ENCODE assay signal across 17 cellular contexts in genomic region chr14:98444077-98444476, GRCh38.
DNase-seq lines count a peak whose midpoint lies in the region; ATAC-seq lines count a peak whose summit lies in the region.
"Had no signal": no experiment of that assay in that cellular context is flagged by ENCODE, and none has a peak within 500 bp of the region (broad histone marks: within the 10 kb centered on the region; RNA-seq: fewer than 3 reads in every experiment).

No MANE protein-coding gene starts in this region.

- H3K27ac Mint-ChIP-seq in naive thymus-derived CD4-positive, alpha-beta T cell: peak overlapping the region in 6 of 9 donors; percentile 70 to 100 (median 100)
- H3K27ac Mint-ChIP-seq: WTC11 had no signal

- H3K36me3 Mint-ChIP-seq in naive thymus-derived CD4-positive, alpha-beta T cell: peaks cover 11 to 19% (median 13%) of the 10 kb centered on the region in 5 donors
- H3K36me3 Mint-ChIP-seq: WTC11 had no signal

- intact Hi-C loops in naive thymus-derived CD4-positive, alpha-beta T cell (cut with micrococcal nuclease): loop anchor here in 1 of 2 donors (1.0 to 5.0 kb wide), 4 partner anchors 249 to 829 kb away; partner anchors contain the start of gene BCL11B

- H3K27me3 Mint-ChIP-seq in naive thymus-derived CD4-positive, alpha-beta T cell: no peaks in the 10 kb centered on the region

- CTCF ChIA-PET in naive thymus-derived CD4-positive, alpha-beta T cell (lab: Charles Lee): no interaction called here

- DNase-seq in stimulated activated CD4-positive, alpha-beta T cell treated with anti-CD3 and anti-CD28 coated beads, Interleukin-2, amount 100 ng/mL, for 4 hours (ENCODE audit: low read depth): peak; percentile 2
- DNase-seq in stimulated activated CD4-positive, alpha-beta T cell treated with anti-CD3 and anti-CD28 coated beads, Interleukin-4, amount 100 ng/mL, for 1 hour: no peak
- DNase-seq in activated CD4-positive, alpha-beta T cell treated with anti-CD3 and anti-CD28 coated beads for 4 hours: peak; percentile 5 to 12
- DNase-seq in activated naive CD4-positive, alpha-beta T cell treated with Interleukin-2 at 50 U/mL for 16 hours: peak; percentile 18
- DNase-seq in naive thymus-derived CD4-positive, alpha-beta T cell: peak in 7 of 9 donors; percentile 61 to 90 (median 86)
- no peak for DNase-seq in cerebellar cortex (ENCODE audit: low spot score)
- DNase-seq: DND-41, head of caudate nucleus, left ventricle myocardium superior, NCI-H1436, NCI-H69, SHP77 treated with DMSO at 0.1 percent for 48 hours, tibial artery had no signal

- H3K9me3 ChIP-seq in naive thymus-derived CD4-positive, alpha-beta T cell (ENCODE audit: control insufficient read depth in 2 of 3, low read length in 3 of 3): no peaks in the 10 kb centered on the region
- H3K9me3 ChIP-seq: tibial artery had no signal

- peaks cover 0 to 54% (median 32%) of the 10 kb centered on the region in 7 donors for H3K4me1 Mint-ChIP-seq in naive thymus-derived CD4-positive, alpha-beta T cell

- no peaks in the 10 kb centered on the region for H3K36me3 ChIP-seq in naive thymus-derived CD4-positive, alpha-beta T cell (ENCODE audit: control insufficient read depth in 2 of 3, insufficient read depth in 3 of 3, low read length in 3 of 3)
- H3K36me3 ChIP-seq: tibial artery had no signal

- H3K4me3 Mint-ChIP-seq in naive thymus-derived CD4-positive, alpha-beta T cell: peak overlapping the region; percentile 15 to 93 (median 81)
- H3K4me3 Mint-ChIP-seq: WTC11 had no signal

- H3K27me3 ChIP-seq in naive thymus-derived CD4-positive, alpha-beta T cell (ENCODE audit: control insufficient read depth in 2 of 2, insufficient read depth in 2 of 2, low read length in 2 of 2): no peaks in the 10 kb centered on the region
- H3K27me3 ChIP-seq: tibial artery had no signal

- peaks cover 17 to 43% of the 10 kb centered on the region in 2 donors for H3K4me1 ChIP-seq in naive thymus-derived CD4-positive, alpha-beta T cell (ENCODE audit: control insufficient read depth in 2 of 2, insufficient read depth in 2 of 2, low read length in 2 of 2)
- H3K4me1 ChIP-seq: tibial artery had no signal

- peak overlapping the region; percentile 63 for H3K27ac ChIP-seq in naive thymus-derived CD4-positive, alpha-beta T cell (ENCODE audit: low read depth, low read length)
- H3K27ac ChIP-seq: tibial artery had no signal

- peak; percentile 97 for ATAC-seq in naive thymus-derived CD4-positive, alpha-beta T cell
- no peak for ATAC-seq in HG03469 (IDR thresholded peaks at IDR 0.05; ENCODE audit: unreplicated experiment)
- no peak for ATAC-seq in GM19035 (IDR thresholded peaks at IDR 0.05; ENCODE audit: unreplicated experiment)
- ATAC-seq: HCT116, left ventricle myocardium superior, WTC11 had no signal

- POLR2A ChIA-PET in naive thymus-derived CD4-positive, alpha-beta T cell (lab: Charles Lee): interaction anchor here (0.7 to 2.4 kb wide), 12 partner anchors 19 to 823 kb away, joined by 3 to 7 read pairs (median 4); no protein-coding TSS in a partner anchor

- H3K9me3 Mint-ChIP-seq in naive thymus-derived CD4-positive, alpha-beta T cell: peaks cover 2 to 35% (median 9%) of the 10 kb centered on the region in 11 donors

- peak overlapping the region; percentile 26 for H3K4me3 ChIP-seq in naive thymus-derived CD4-positive, alpha-beta T cell (ENCODE audit: low read length)
- H3K4me3 ChIP-seq: tibial artery had no signal

Comparison
In these comparisons a context has a peak if more than half of its experiments do, and no peak if none do; other contexts are left out.
1. DNase-seq: peak in stimulated activated CD4-positive, alpha-beta T cell treated with anti-CD3 and anti-CD28 coated beads, Interleukin-2, amount 100 ng/mL, for 4 hours (single experiment), activated CD4-positive, alpha-beta T cell treated with anti-CD3 and anti-CD28 coated beads for 4 hours (2 of 2), activated naive CD4-positive, alpha-beta T cell treated with Interleukin-2 at 50 U/mL for 16 hours (single experiment) and naive thymus-derived CD4-positive, alpha-beta T cell (7 of 9); none in stimulated activated CD4-positive, alpha-beta T cell treated with anti-CD3 and anti-CD28 coated beads, Interleukin-4, amount 100 ng/mL, for 1 hour (single experiment) and cerebellar cortex (single experiment).